20 cellular contexts compared by ENCODE assay signal in genomic region chr9:22107202-22107601, GRCh38.
DNase-seq lines count a peak whose midpoint lies in the region; ATAC-seq and TF ChIP-seq lines count a peak whose summit lies in the region.
"Had no signal": no experiment of that assay in that cellular context is flagged by ENCODE, and none has a peak within 500 bp of the region (broad histone marks: within the 10 kb centered on the region; RNA-seq: fewer than 3 reads in every experiment).

No MANE protein-coding gene starts in this region.

- H3K27me3 ChIP-seq in mammary epithelial cell (ENCODE audit: insufficient read depth, low read length), result no peaks in the 10 kb centered on the region
- no peaks in the 10 kb centered on the region for H3K27me3 ChIP-seq in breast epithelium
- H3K27me3 ChIP-seq in mesendoderm (ENCODE audit: insufficient read depth, low read length, poor library complexity), result no peaks in the 10 kb centered on the region
- no peaks in the 10 kb centered on the region for H3K27me3 ChIP-seq in tibial nerve
- no peaks in the 10 kb centered on the region for H3K27me3 ChIP-seq in right cardiac atrium (ENCODE audit: control insufficient read depth, insufficient read depth)
- H3K27me3 ChIP-seq: BE2C, upper lobe of left lung had no signal

- no peak for ATAC-seq in HG03280 (IDR thresholded peaks at IDR 0.05; ENCODE audit: unreplicated experiment)
- ATAC-seq in right cardiac atrium, result no peak
- ATAC-seq: activated CD4-positive, CD25-positive, alpha-beta regulatory T cell treated with anti-CD3 and anti-CD28 coated beads, Interleukin-2, amount 50 U/mL, for 24 hours; activated naive CD4-positive, alpha-beta T cell treated with anti-CD3 and anti-CD28 coated beads, Interleukin-2, amount 50 U/mL, for 72 hours; stimulated activated naive CD8-positive, alpha-beta T cell treated with anti-CD3 and anti-CD28 coated beads, Interleukin-15, Interleukin-2, amounts not matched to agents 100 U/mL and 50 U/mL, for 24 hours had no signal

- H2BK120ac ChIP-seq in mesendoderm (ENCODE audit: low read depth, low read length), result no peak overlapping the region

- H3K4me2 ChIP-seq in mammary epithelial cell (ENCODE audit: insufficient read depth, low read depth, low read length) (no peak overlapping the region), mesendoderm (ENCODE audit: low read length) (no peak overlapping the region)

- H3K23ac ChIP-seq in mesendoderm (ENCODE audit: low read length), result no peak overlapping the region

- H4K5ac ChIP-seq in mesendoderm (ENCODE audit: low read length), result no peak overlapping the region

- no peak overlapping the region for H2BK5ac ChIP-seq in mesendoderm (ENCODE audit: low read length)

- H3K4me3 ChIP-seq in mammary epithelial cell (replicated peaks in 1 of 3; ENCODE audit: insufficient read depth in 1 of 3, low read depth in 2 of 3, low read length in 3 of 3) (no peak overlapping the region), breast epithelium (no peak overlapping the region), epithelial cell of esophagus (ENCODE audit: low read length) (no peak overlapping the region), mesendoderm (ENCODE audit: low read length) (no peak overlapping the region), tibial nerve (no peak overlapping the region), right cardiac atrium (ENCODE audit: low read length) (no peak overlapping the region)
- H3K4me3 ChIP-seq: left ventricle myocardium inferior, upper lobe of left lung had no signal

- no peak overlapping the region for H3K56ac ChIP-seq in mesendoderm (ENCODE audit: low read length)

- TF ChIP-seq POLR2A in breast epithelium (IDR thresholded peaks at IDR 0.05), result no peak
- no peak for TF ChIP-seq POLR2A in tibial nerve (IDR thresholded peaks at IDR 0.05)

- WGBS in mammary epithelial cell (ENCODE audit: low coverage, missing lambda C conversion rate), result 43% methylated on average over 4 of the region's 4 CpGs
- WGBS in mesendoderm (ENCODE audit: extremely low coverage, insufficient coverage, low lambda C conversion rate), result no CpG with 5 or more reads among the region's 4 CpGs
- WGBS in tibial nerve, 2 donors, result 77 to 82% methylated on average over 4 of the region's 4 CpGs
- WGBS in right cardiac atrium, result 88% methylated on average over 4 of the region's 4 CpGs

- CTCF ChIA-PET in mammary epithelial cell (lab: Charles Lee; ENCODE audit: low non-redundant PET), result no interaction called here

- H3K36me3 ChIP-seq in mammary epithelial cell (ENCODE audit: insufficient read depth, low read length) (no peaks in the 10 kb centered on the region), breast epithelium (no peaks in the 10 kb centered on the region), mesendoderm (ENCODE audit: control insufficient read depth, insufficient read depth, low read length) (no peaks in the 10 kb centered on the region), tibial nerve (no peaks in the 10 kb centered on the region)
- H3K36me3 ChIP-seq: BE2C, left ventricle myocardium inferior, upper lobe of left lung had no signal

- peak overlapping the region; percentile 75 for H3K18ac ChIP-seq in mesendoderm (ENCODE audit: low read length)

- H3K79me1 ChIP-seq in mesendoderm (ENCODE audit: low read length), result no peaks in the 10 kb centered on the region

- H2AK5ac ChIP-seq in mesendoderm (ENCODE audit: low read length), result no peak overlapping the region

- H3K9ac ChIP-seq in mammary epithelial cell (ENCODE audit: insufficient read depth, low read length), result no peak overlapping the region
- no peak overlapping the region for H3K9ac ChIP-seq in mesendoderm (ENCODE audit: low read length)

- H2AFZ ChIP-seq in mammary epithelial cell (ENCODE audit: low read depth, low read length), result peak overlapping the region; percentile 55

- intact Hi-C loops in mammary epithelial cell (cut with micrococcal nuclease) (no loop called here), breast epithelium (cut with DNase I; ENCODE audit: low total_unique reads) (no loop called here), right cardiac atrium (cut with DNase I) (no loop called here)

- H3K9me3 ChIP-seq in mammary epithelial cell (replicated peaks; ENCODE audit: insufficient read depth, low read length) (no peaks in the 10 kb centered on the region), breast epithelium (no peaks in the 10 kb centered on the region), tibial nerve (no peaks in the 10 kb centered on the region), right cardiac atrium (ENCODE audit: control insufficient read depth, low read length) (no peaks in the 10 kb centered on the region)
- H3K9me3 ChIP-seq: BE2C, left ventricle myocardium inferior, upper lobe of left lung had no signal

- H3K4ac ChIP-seq in mesendoderm (ENCODE audit: low read depth, low read length), result no peak overlapping the region

- H3K79me2 ChIP-seq in mammary epithelial cell (ENCODE audit: insufficient read depth, low read length) (no peaks in the 10 kb centered on the region), mesendoderm (ENCODE audit: control insufficient read depth, insufficient read depth, low read length) (no peaks in the 10 kb centered on the region)

- H3K4me1 ChIP-seq in mammary epithelial cell (ENCODE audit: insufficient read depth, low read length) (peaks cover 45% of the 10 kb centered on the region), breast epithelium (no peaks in the 10 kb centered on the region), mesendoderm (ENCODE audit: control insufficient read depth, low read depth, low read length) (peaks cover 4% of the 10 kb centered on the region), tibial nerve (peaks cover 0 to 23% (median 2%) of the 10 kb centered on the region in 4 donors), right cardiac atrium (ENCODE audit: control insufficient read depth, insufficient read depth, low read length) (no peaks in the 10 kb centered on the region)
- H3K4me1 ChIP-seq: BE2C had no signal

- TF ChIP-seq CTCF in mammary epithelial cell (conservative IDR thresholded peaks at IDR 0.05 in 1 of 2, IDR thresholded peaks at IDR 0.05 in 1 of 2; ENCODE audit: extremely low read depth in 1 of 2, insufficient read depth in 1 of 2, low read depth in 1 of 2, low read length in 2 of 2) (no peak), breast epithelium (IDR thresholded peaks at IDR 0.05) (no peak), epithelial cell of esophagus (IDR thresholded peaks at IDR 0.05; ENCODE audit: insufficient read depth, low read depth, low read length, missing control alignments) (no peak), tibial nerve (IDR thresholded peaks at IDR 0.05) (no peak)

- DNase-seq in mammary epithelial cell, result peak; percentile 92
- no peak for DNase-seq in breast epithelium (ENCODE audit: low spot score in 2 of 2)
- peak; percentile 98 for DNase-seq in epithelial cell of esophagus (ENCODE audit: low read depth)
- DNase-seq in mesendoderm, result no peak
- no peak for DNase-seq in tibial nerve (ENCODE audit: low spot score in 2 of 2)
- no peak for DNase-seq in SW480 (ENCODE audit: low spot score)
- DNase-seq in right cardiac atrium, result no peak
- DNase-seq: activated T-cell treated with anti-CD3 and anti-CD28 coated beads, Interleukin-2, amount 50 U/mL, for 48 hours; BE2C; COR-L47; dermis blood vessel endothelial cell; H9; left ventricle myocardium inferior; NCI-H1436; NCI-H774; stimulated activated naive CD8-positive, alpha-beta T cell treated with anti-CD3 and anti-CD28 coated beads, Interleukin-15, Interleukin-2, amounts not matched to agents 100 U/mL and 50 U/mL, for 24 hours; upper lobe of left lung had no signal

- dilution Hi-C loops in mammary epithelial cell (cut with HindIII; ENCODE audit: low sequenced_read_pairs), result loop anchor here (5.0 kb wide), 1 partner anchor 125 kb away; no protein-coding TSS in a partner anchor

- H3K27ac ChIP-seq in mammary epithelial cell (ENCODE audit: insufficient read depth, low read depth, low read length) (peak overlapping the region; percentile 2), breast epithelium (no peak overlapping the region), mesendoderm (ENCODE audit: low read depth, low read length) (peak overlapping the region; percentile 25), tibial nerve (no peak overlapping the region), right cardiac atrium (ENCODE audit: low read length) (no peak overlapping the region)
- H3K27ac ChIP-seq: left ventricle myocardium inferior, upper lobe of left lung had no signal

- no peak overlapping the region for H4K8ac ChIP-seq in mesendoderm (ENCODE audit: low read depth, low read length)

- no TSS peak for BruUV-seq in mammary epithelial cell (replicated peaks; lab: Mats Ljungman, UMichigan)

- in situ Hi-C loops in mammary epithelial cell (cut with MboI; ENCODE audit: low sequenced_read_pairs in 2 of 2), result loop anchor here in 1 of 2 donors (10.0 kb wide), 1 partner anchor 62 kb away; no protein-coding TSS in a partner anchor

- no peak overlapping the region for H2BK15ac ChIP-seq in mesendoderm (replicated peaks; ENCODE audit: low read depth)

- no peak for TF ChIP-seq EP300 in tibial nerve (IDR thresholded peaks at IDR 0.05)

- no peaks in the 10 kb centered on the region for H4K20me1 ChIP-seq in mammary epithelial cell (ENCODE audit: insufficient read depth, low read length)

Comparison
In these comparisons a context has a peak if more than half of its experiments do, and no peak if none do; other contexts are left out.
1. DNase-seq: peak in mammary epithelial cell (single experiment) and epithelial cell of esophagus (single experiment); none in breast epithelium (0 of 2), mesendoderm (single experiment), tibial nerve (0 of 2), SW480 (single experiment) and right cardiac atrium (0 of 3).
2. H3K27ac ChIP-seq: peak in mammary epithelial cell (single experiment) and mesendoderm (single experiment); none in breast epithelium (0 of 2), tibial nerve (0 of 4) and right cardiac atrium (single experiment).